9 cellular contexts compared by ENCODE assay signal in the genomic region with DNA sequence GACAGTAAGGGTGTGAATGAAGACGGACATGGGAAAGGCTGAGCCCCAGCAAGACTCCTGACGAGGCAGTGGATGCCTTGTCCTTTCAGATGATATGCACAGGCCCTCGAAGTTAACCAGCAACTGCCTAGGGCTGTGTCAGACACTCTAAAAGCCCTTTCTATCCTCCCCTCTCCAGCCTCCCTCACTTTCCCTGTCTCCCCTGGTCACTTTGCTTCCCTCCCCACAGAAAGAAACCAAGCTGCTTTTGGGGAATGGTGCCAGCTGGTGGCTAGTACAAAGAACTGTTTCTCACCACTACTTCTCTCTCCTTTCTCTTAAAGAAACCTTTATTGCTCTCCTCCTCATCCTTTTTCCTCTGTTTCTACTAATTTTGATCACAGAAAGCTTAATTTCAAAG. TPM values are rescaled to one million over a fixed set of nuclear protein-coding genes. Genes with fewer than 3 reads are reported as not detected.
DNase-seq lines count a peak whose midpoint lies in the region; ATAC-seq, FAIRE-seq and TF ChIP-seq lines count a peak whose summit lies in the region.
"Had no signal": no experiment of that assay in that cellular context is flagged by ENCODE, and none has a peak within 500 bp of the region (broad histone marks: within the 10 kb centered on the region; RNA-seq: fewer than 3 reads in every experiment).

No MANE protein-coding gene starts in this region.

- peaks cover 4% of the 10 kb centered on the region for H3K79me2 ChIP-seq in keratinocyte (ENCODE audit: control insufficient read depth, insufficient read depth, low read length)

- intact Hi-C loops in left ventricle myocardium inferior (cut with micrococcal nuclease) (no loop called here), right cardiac atrium (cut with DNase I) (no loop called here), adrenal gland (cut with DNase I) (no loop called here)

- no peaks in the 10 kb centered on the region for H3K9me1 ChIP-seq in keratinocyte (ENCODE audit: control insufficient read depth, extremely low read depth, insufficient read depth, low read length)

- no peak overlapping the region for H3K4me3 ChIP-seq in left ventricle myocardium inferior
- no peak overlapping the region for H3K4me3 ChIP-seq in right cardiac atrium (ENCODE audit: low read length)
- no peak overlapping the region for H3K4me3 ChIP-seq in adrenal gland
- H3K4me3 ChIP-seq in keratinocyte (ENCODE audit: control insufficient read depth in 2 of 3, extremely low read depth in 1 of 3, insufficient read depth in 2 of 3, low read depth in 1 of 3, low read length in 3 of 3), result no peak overlapping the region

- peak; percentile 35 for TF ChIP-seq CTCF in left ventricle myocardium inferior (IDR thresholded peaks at IDR 0.05; ENCODE audit: borderline replicate concordance)
- peak in 5 of 6 experiments; percentile 8 to 50 (median 47) for TF ChIP-seq CTCF in adrenal gland (IDR thresholded peaks at IDR 0.05)
- TF ChIP-seq CTCF in keratinocyte (optimal IDR thresholded peaks at IDR 0.05 in 1 of 3, IDR thresholded peaks at IDR 0.05 in 1 of 3, conservative IDR thresholded peaks at IDR 0.05 in 1 of 3; ENCODE audit: extremely low read depth in 1 of 3, insufficient read depth in 2 of 3, low read length in 3 of 3), result peak; percentile 21 to 32 (median 31)

- H3K27me3 ChIP-seq in left ventricle myocardium inferior (ENCODE audit: low read depth), result no peaks in the 10 kb centered on the region
- H3K27me3 ChIP-seq in right cardiac atrium (ENCODE audit: control insufficient read depth, insufficient read depth), result no peaks in the 10 kb centered on the region
- H3K27me3 ChIP-seq in adrenal gland, result no peaks in the 10 kb centered on the region
- H3K27me3 ChIP-seq in keratinocyte (ENCODE audit: control insufficient read depth, extremely low read depth, insufficient read depth, low read length), result no peaks in the 10 kb centered on the region

- peaks cover 65% of the 10 kb centered on the region for H3K4me1 ChIP-seq in left ventricle myocardium inferior
- H3K4me1 ChIP-seq in right cardiac atrium (ENCODE audit: control insufficient read depth, insufficient read depth, low read length), result peaks cover 6% of the 10 kb centered on the region
- peaks cover 13 to 25% of the 10 kb centered on the region in 2 donors for H3K4me1 ChIP-seq in adrenal gland (replicated peaks in 1 of 2)
- no peaks in the 10 kb centered on the region for H3K4me1 ChIP-seq in keratinocyte (ENCODE audit: control insufficient read depth, extremely low read depth, insufficient read depth, low read length)

- no peak for TF ChIP-seq POLR2A in adrenal gland (IDR thresholded peaks at IDR 0.05)

- dilution Hi-C loops in keratinocyte (cut with MboI; ENCODE audit: extremely low pct_ligation_motif_present, low sequenced_read_pairs), result no loop called here

- H3K4me2 ChIP-seq in keratinocyte (ENCODE audit: control insufficient read depth, extremely low read depth, insufficient read depth, low read depth, low read length), result no peak overlapping the region

- H3K27ac ChIP-seq in left ventricle myocardium inferior (replicated peaks) (no peak overlapping the region), right cardiac atrium (ENCODE audit: low read length) (no peak overlapping the region), adrenal gland (no peak overlapping the region), keratinocyte (ENCODE audit: control insufficient read depth, insufficient read depth, low read length) (no peak overlapping the region)

- H4K20me1 ChIP-seq in keratinocyte (ENCODE audit: control insufficient read depth, extremely low read depth, insufficient read depth, low read length), result peaks cover 2% of the 10 kb centered on the region

- FAIRE-seq in keratinocyte (lab: Jason Lieb, UNC), result no peak

- ATAC-seq in right cardiac atrium, result no peak

- no peak overlapping the region for H3K9ac ChIP-seq in keratinocyte (ENCODE audit: control insufficient read depth, extremely low read depth, insufficient read depth, low read length)

- H3K9me3 ChIP-seq in left ventricle myocardium inferior (replicated peaks), result no peaks in the 10 kb centered on the region
- H3K9me3 ChIP-seq in right cardiac atrium (ENCODE audit: control insufficient read depth, low read length), result no peaks in the 10 kb centered on the region
- no peaks in the 10 kb centered on the region for H3K9me3 ChIP-seq in adrenal gland (replicated peaks in 1 of 3)
- H3K9me3 ChIP-seq in keratinocyte (ENCODE audit: control insufficient read depth, low read depth, low read length), result no peaks in the 10 kb centered on the region

- no peak overlapping the region for H2AFZ ChIP-seq in keratinocyte (ENCODE audit: control insufficient read depth, low read length)

- H3K36me3 ChIP-seq in left ventricle myocardium inferior, result peaks cover 21% of the 10 kb centered on the region
- H3K36me3 ChIP-seq in adrenal gland (replicated peaks in 1 of 2), result peaks cover 0 to 21% of the 10 kb centered on the region in 2 donors
- peaks cover 30 to 40% of the 10 kb centered on the region in 2 experiments for H3K36me3 ChIP-seq in keratinocyte (ENCODE audit: control insufficient read depth in 2 of 2, extremely low read depth in 1 of 2, insufficient read depth in 2 of 2, low read length in 2 of 2)

- 84% methylated on average over 3 of the region's 3 CpGs for WGBS in right cardiac atrium
- WGBS in adrenal gland, 4 donors, result 81 to 91% (median 88%) methylated on average over 3 of the region's 3 CpGs

- no peak for DNase-seq in left ventricle myocardium inferior
- no peak for DNase-seq in right cardiac atrium
- DNase-seq in adrenal gland, result peak in 4 of 7 donors; percentile 33 to 40 (median 37)
- no peak for DNase-seq in keratinocyte (ENCODE audit: low read depth, low spot score)
- DNase-seq in NCI-H1436 (lab: John Stamatoyannopoulos, UW), result no peak
- DNase-seq in NCI-H146 (lab: John Stamatoyannopoulos, UW), result no peak
- DNase-seq in NCI-H2081 treated with DMSO at 0.1 percent for 48 hours (lab: John Stamatoyannopoulos, UW), result no peak
- DNase-seq in stimulated activated naive CD4-positive, alpha-beta T cell (lab: John Stamatoyannopoulos, UW), result no peak
- DNase-seq: stimulated activated CD4-positive, alpha-beta T cell treated with anti-CD3 and anti-CD28 coated beads, Interleukin-12 subunit alpha, Interleukin-12 subunit beta, amount 100 ng/mL, for 4 hours had no signal

RNA-seq across cellular contexts. Expression of a gene that starts 21.4 kb away (rescaled TPM):
- total RNA-seq in left ventricle myocardium inferior, result 5.0 TPM
- 10 to 100 TPM in 3 of 4 donors, 1 to 10 TPM in 1; 9.7 to 21.4 (median 10.9) TPM for total RNA-seq in right cardiac atrium
- 5.6 TPM for polyA plus RNA-seq in right cardiac atrium
- total RNA-seq in adrenal gland, result 10 to 100 TPM; 34.0 to 68.4 (median 56.9) TPM
- 10 to 100 TPM in 1 of 3 donors, 1 to 10 TPM in 2; 8.0 to 27.3 (median 8.7) TPM for polyA plus RNA-seq in adrenal gland
- 9.6 to 12.3 TPM (median 11.4 TPM) in 3 replicates for polyA plus RNA-seq in keratinocyte
- 23.2 TPM for polyA plus RNA-seq in keratinocyte (2011; ENCODE audit: low read depth)
- 6.4 and 10.4 TPM in 2 replicates for polyA plus RNA-seq in keratinocyte (2011; cell fraction: cytosol; rRNA removed)
- polyA plus RNA-seq in keratinocyte (2011; cell fraction: nucleus; rRNA removed), result 26.5 and 32.0 TPM in 2 replicates
- 15.6 and 17.0 TPM in 2 replicates for polyA plus RNA-seq in keratinocyte (2012; ENCODE audit: low replicate concordance)
- polyA minus RNA-seq in keratinocyte, result 12.9 to 24.7 TPM (median 13.4 TPM) in 3 replicates
- 13.8 TPM for polyA minus RNA-seq in keratinocyte (2011; cell fraction: cytosol; rRNA and poly(A)+ RNA removed)
- polyA minus RNA-seq in keratinocyte (2011; cell fraction: nucleus; rRNA and poly(A)+ RNA removed), result 27.1 and 43.7 TPM in 2 replicates

Comparison
In these comparisons a context has a peak if more than half of its experiments do, and no peak if none do; other contexts are left out.
1. DNase-seq: peak in adrenal gland (4 of 7); none in left ventricle myocardium inferior (single experiment), right cardiac atrium (0 of 3), keratinocyte (single experiment), NCI-H1436 (single experiment), NCI-H146 (single experiment), NCI-H2081 treated with DMSO at 0.1 percent for 48 hours (single experiment) and stimulated activated naive CD4-positive, alpha-beta T cell (0 of 6).
2. Peak in every context shown above with its lines, with median percentiles within 50 percentile points of each other: CTCF ChIP-seq.